ENCODE assay signal across 28 cellular contexts in the genomic region with DNA sequence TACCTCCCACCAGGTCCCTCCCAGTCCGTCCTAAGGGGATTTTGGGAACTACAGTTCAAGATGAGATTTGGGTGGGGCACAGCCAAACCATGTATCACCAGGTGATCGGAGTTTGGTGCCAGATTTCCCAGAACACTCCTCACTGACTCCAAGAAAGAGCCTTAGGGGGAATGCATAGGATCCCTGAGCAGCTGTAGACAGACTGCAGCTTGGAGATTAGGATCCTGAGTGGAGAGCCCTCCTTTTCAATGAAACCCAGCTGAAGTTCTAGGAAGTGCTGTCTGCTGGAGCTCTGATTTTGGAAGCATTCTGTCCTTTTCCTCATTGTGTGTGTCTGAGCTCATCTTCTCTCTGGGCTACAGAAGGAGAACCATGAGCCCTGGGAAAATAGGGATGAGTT.
"Had no signal": no experiment of that assay in that cellular context is flagged by ENCODE, and none has a peak within 500 bp of the region (broad histone marks: within the 10 kb centered on the region; RNA-seq: fewer than 3 reads in every experiment).

No MANE protein-coding gene starts in this region.

- H3K27ac ChIP-seq: neural progenitor cell, ovary, parathyroid adenoma, psoas muscle, right lobe of liver, sigmoid colon, suprapubic skin, testis, tibial artery, transverse colon, upper lobe of right lung, uterus had no signal

- H3K9ac ChIP-seq: neural progenitor cell, parathyroid adenoma had no signal

- H3K27me3 Mint-ChIP-seq: type B pancreatic cell had no signal

- DNase-seq: natural killer cell; occipital lobe; ovary; psoas muscle; right cardiac atrium; right lobe of liver; sigmoid colon; small intestine; stimulated activated CD4-positive, alpha-beta T cell treated with anti-CD3 and anti-CD28 coated beads, Interleukin-15, amount 100 ng/mL, for 24 hours; stimulated activated CD4-positive, alpha-beta T cell treated with anti-CD3 and anti-CD28 coated beads, Interleukin-2, amount 100 ng/mL, for 24 hours; stimulated activated CD4-positive, alpha-beta T cell treated with anti-CD3 and anti-CD28 coated beads, Interleukin-2, amount 100 ng/mL, for 48 hours; stimulated activated CD4-positive, alpha-beta T cell treated with anti-CD3 and anti-CD28 coated beads, Interleukin-4, amount 100 ng/mL, for 24 hours; stimulated activated naive CD4-positive, alpha-beta T cell; stimulated activated naive CD8-positive, alpha-beta T cell treated with anti-CD3 and anti-CD28 coated beads, Interleukin-15, amount 100 ng/mL, for 72 hours; stimulated activated naive CD8-positive, alpha-beta T cell treated with anti-CD3 and anti-CD28 coated beads, Interleukin-15, Interleukin-2, amounts not matched to agents 100 U/mL and 50 U/mL, for 24 hours; substantia nigra; testis; tibial artery; transverse colon; uterus had no signal

- H3K36me3 Mint-ChIP-seq: natural killer cell; neural progenitor cell; stimulated activated effector memory CD8-positive, alpha-beta T cell treated with anti-CD3 and anti-CD28 coated beads, Interleukin-12 subunit alpha, Interleukin-12 subunit beta, amount 100 ng/mL, for 72 hours; type B pancreatic cell had no signal

- H3K4me3 ChIP-seq: neural progenitor cell, ovary, psoas muscle, right lobe of liver, sigmoid colon, suprapubic skin, testis, tibial artery, transverse colon, upper lobe of right lung, uterus had no signal

- H3K4me1 Mint-ChIP-seq: natural killer cell had no signal

- H3K9me3 ChIP-seq: ovary, psoas muscle, right lobe of liver, sigmoid colon, suprapubic skin, testis, tibial artery, transverse colon, upper lobe of right lung, uterus had no signal

- H3K27ac Mint-ChIP-seq: natural killer cell, nephron, neural progenitor cell, progenitor cell of endocrine pancreas had no signal

- H3K4me3 Mint-ChIP-seq: natural killer cell; nephron; neural progenitor cell; stimulated activated effector memory CD8-positive, alpha-beta T cell treated with anti-CD3 and anti-CD28 coated beads, Interleukin-12 subunit alpha, Interleukin-12 subunit beta, amount 100 ng/mL, for 72 hours; stimulated activated naive CD8-positive, alpha-beta T cell treated with anti-CD3 and anti-CD28 coated beads, Interleukin-15, amount 100 ng/mL, for 72 hours; type B pancreatic cell had no signal

- H3K36me3 ChIP-seq: neural progenitor cell, ovary, right lobe of liver, sigmoid colon, suprapubic skin, tibial artery, transverse colon, upper lobe of right lung, uterus had no signal

- H3K9me3 Mint-ChIP-seq: natural killer cell; nephron; neural progenitor cell; stimulated activated effector memory CD8-positive, alpha-beta T cell treated with anti-CD3 and anti-CD28 coated beads, Interleukin-12 subunit alpha, Interleukin-12 subunit beta, amount 100 ng/mL, for 72 hours; type B pancreatic cell had no signal

- H3K4me1 ChIP-seq: neural progenitor cell, parathyroid adenoma, psoas muscle, testis, uterus had no signal

- ATAC-seq: natural killer cell; psoas muscle; stimulated activated effector memory CD8-positive, alpha-beta T cell treated with anti-CD3 and anti-CD28 coated beads, Interleukin-12 subunit alpha, Interleukin-12 subunit beta, amount 100 ng/mL, for 72 hours; stimulated activated naive CD8-positive, alpha-beta T cell treated with anti-CD3 and anti-CD28 coated beads, Interleukin-15, amount 100 ng/mL, for 72 hours; stimulated activated naive CD8-positive, alpha-beta T cell treated with anti-CD3 and anti-CD28 coated beads, Interleukin-15, Interleukin-2, amounts not matched to agents 100 U/mL and 50 U/mL, for 24 hours had no signal

- H3K4me2 ChIP-seq: neural progenitor cell had no signal

- H3K79me2 ChIP-seq: parathyroid adenoma had no signal

- H3K27me3 ChIP-seq: neural progenitor cell, ovary, right lobe of liver, sigmoid colon, suprapubic skin, testis, tibial artery, transverse colon, upper lobe of right lung, uterus had no signal

- H2AFZ ChIP-seq: neural progenitor cell, parathyroid adenoma had no signal

- FAIRE-seq: small intestine had no signal
